23 cellular contexts compared by ENCODE assay signal in genomic region chr15:69825941-69826817, GRCh38.
A peak's percentile ranks its signal among the peaks of the same experiment; 100 is the strongest.
DNase-seq lines count a peak whose midpoint lies in the region; ATAC-seq, FAIRE-seq and TF ChIP-seq lines count a peak whose summit lies in the region.
"Had no signal": no experiment of that assay in that cellular context is flagged by ENCODE, and none has a peak within 500 bp of the region (broad histone marks: within the 10 kb centered on the region; RNA-seq: fewer than 3 reads in every experiment).

No MANE protein-coding gene starts in this region.

- 83 to 85% methylated on average over 17 of the region's 17 CpGs for WGBS in testis, 2 donors

- H3K27me3 ChIP-seq in H7 (ENCODE audit: control insufficient read depth, insufficient read depth, low read length) (no peaks in the 10 kb centered on the region), neural progenitor cell (no peaks in the 10 kb centered on the region), testis (no peaks in the 10 kb centered on the region)
- H3K27me3 ChIP-seq: BLaER1 had no signal

- no peaks in the 10 kb centered on the region for H3K79me2 ChIP-seq in neural progenitor cell (ENCODE audit: low read depth)

- H3K4me1 ChIP-seq in neural progenitor cell (peaks cover 32% of the 10 kb centered on the region), kidney (ENCODE audit: control insufficient read depth in 1 of 2, insufficient read depth in 1 of 2, low read depth in 1 of 2, low read length in 2 of 2) (no peaks in the 10 kb centered on the region), testis (no peaks in the 10 kb centered on the region)
- H3K4me1 ChIP-seq: BLaER1, lower lobe of right lung had no signal

- no peak for TF ChIP-seq POLR2A in testis (IDR thresholded peaks at IDR 0.05)

- H3K27me3 Mint-ChIP-seq in WTC11 (ENCODE audit: low read depth) (peaks cover 3% of the 10 kb centered on the region; the same call in 1 of the 2 replicates), neural progenitor cell (ENCODE audit: insufficient read depth, low read depth) (peaks cover 23% of the 10 kb centered on the region), nephron progenitor cell (ENCODE audit: low read depth, poor library complexity) (peaks cover 14% of the 10 kb centered on the region)

- H4K20me1 ChIP-seq in neural progenitor cell (ENCODE audit: low read depth), result no peaks in the 10 kb centered on the region

- FAIRE-seq in kidney (lab: Jason Lieb, UNC), result no peak
- FAIRE-seq: frontal cortex, GM12891 had no signal

- H3K27ac ChIP-seq in neural progenitor cell (no peak overlapping the region), kidney (ENCODE audit: low read depth in 2 of 2, low read length in 2 of 2) (no peak overlapping the region), testis (no peak overlapping the region)
- H3K27ac ChIP-seq: BLaER1, lower lobe of right lung had no signal

- POLR2A ChIA-PET in WTC11 (lab: Charles Lee), result interaction anchor here (0.9 kb wide), 1 partner anchor 114 kb away, joined by 3 read pairs; no protein-coding TSS in a partner anchor

- H3K27ac Mint-ChIP-seq in WTC11, result no peak overlapping the region
- H3K27ac Mint-ChIP-seq in neural progenitor cell, result peak overlapping the region; percentile 90
- no peak overlapping the region for H3K27ac Mint-ChIP-seq in nephron progenitor cell
- H3K27ac Mint-ChIP-seq: activated CD4-positive, alpha-beta T cell treated with anti-CD3 and anti-CD28 coated beads, Interleukin-2, amount 10 ng/mL, durations not matched to agents 24 days and 14 days; activated naive CD8-positive, alpha-beta T cell treated with anti-CD3 and anti-CD28 coated beads, Interleukin-2, amount 50 U/mL, for 24 hours; activated T-cell treated with anti-CD3 and anti-CD28 coated beads, Interleukin-2, amount 50 U/mL, for 72 hours; stimulated activated effector memory CD8-positive, alpha-beta T cell treated with anti-CD3 and anti-CD28 coated beads, Interleukin-12 subunit alpha, Interleukin-12 subunit beta, amount 100 ng/mL, for 72 hours had no signal

- no peaks in the 10 kb centered on the region for H3K36me3 Mint-ChIP-seq in WTC11
- H3K36me3 Mint-ChIP-seq in neural progenitor cell, result no peaks in the 10 kb centered on the region
- no peaks in the 10 kb centered on the region for H3K36me3 Mint-ChIP-seq in nephron progenitor cell (ENCODE audit: low read depth)
- H3K36me3 Mint-ChIP-seq: naive thymus-derived CD8-positive, alpha-beta T cell; stimulated activated effector memory CD8-positive, alpha-beta T cell treated with anti-CD3 and anti-CD28 coated beads, Interleukin-12 subunit alpha, Interleukin-12 subunit beta, amount 100 ng/mL, for 72 hours; T-cell had no signal

- H3K4me3 Mint-ChIP-seq in WTC11, result no peak overlapping the region
- H3K4me3 Mint-ChIP-seq in neural progenitor cell, result peak overlapping the region; percentile 58
- no peak overlapping the region for H3K4me3 Mint-ChIP-seq in nephron progenitor cell
- H3K4me3 Mint-ChIP-seq: activated CD4-positive, alpha-beta T cell treated with anti-CD3 and anti-CD28 coated beads, Interleukin-2, amount 10 ng/mL, durations not matched to agents 24 days and 14 days; activated naive CD8-positive, alpha-beta T cell treated with anti-CD3 and anti-CD28 coated beads, Interleukin-2, amount 50 U/mL, for 24 hours; activated T-cell treated with anti-CD3 and anti-CD28 coated beads, Interleukin-2, amount 50 U/mL, for 72 hours; naive thymus-derived CD8-positive, alpha-beta T cell; stimulated activated effector memory CD8-positive, alpha-beta T cell treated with anti-CD3 and anti-CD28 coated beads, Interleukin-12 subunit alpha, Interleukin-12 subunit beta, amount 100 ng/mL, for 72 hours; T-cell had no signal

- peaks cover 19% of the 10 kb centered on the region for H3K4me1 Mint-ChIP-seq in WTC11
- peaks cover 59% of the 10 kb centered on the region for H3K4me1 Mint-ChIP-seq in neural progenitor cell
- peaks cover 24% of the 10 kb centered on the region for H3K4me1 Mint-ChIP-seq in nephron progenitor cell
- H3K4me1 Mint-ChIP-seq: activated CD4-positive, alpha-beta T cell treated with anti-CD3 and anti-CD28 coated beads, Interleukin-2, amount 10 ng/mL, durations not matched to agents 24 days and 14 days; activated naive CD8-positive, alpha-beta T cell treated with anti-CD3 and anti-CD28 coated beads, Interleukin-2, amount 50 U/mL, for 24 hours; stimulated activated effector memory CD8-positive, alpha-beta T cell treated with anti-CD3 and anti-CD28 coated beads, Interleukin-12 subunit alpha, Interleukin-12 subunit beta, amount 100 ng/mL, for 72 hours had no signal

- H3K36me3 ChIP-seq in H7 (replicated peaks; ENCODE audit: control insufficient read depth, insufficient read depth, low read length) (no peaks in the 10 kb centered on the region), neural progenitor cell (no peaks in the 10 kb centered on the region), kidney (ENCODE audit: control insufficient read depth in 1 of 2, insufficient read depth in 2 of 2, low read length in 2 of 2) (no peaks in the 10 kb centered on the region), testis (ENCODE audit: low read depth, missing control alignments) (no peaks in the 10 kb centered on the region)
- H3K36me3 ChIP-seq: BLaER1, lower lobe of right lung had no signal

- TF ChIP-seq CTCF in WTC11 (IDR thresholded peaks at IDR 0.05) (no peak), neural progenitor cell (IDR thresholded peaks at IDR 0.05) (no peak), kidney (IDR thresholded peaks at IDR 0.05; ENCODE audit: borderline replicate concordance, extremely low read depth, insufficient read depth) (no peak), nephron progenitor cell (IDR thresholded peaks at IDR 0.05) (no peak), testis (IDR thresholded peaks at IDR 0.05) (no peak)

- intact Hi-C loops in kidney (cut with DNase I), result no loop called here
- intact Hi-C loops in testis (cut with DNase I; ENCODE audit: low total_unique reads), result no loop called here

- H3K4me2 ChIP-seq in neural progenitor cell, result peak overlapping the region; percentile 36
- H3K4me2 ChIP-seq: BLaER1 had no signal

- H3K9me3 Mint-ChIP-seq in WTC11 (no peaks in the 10 kb centered on the region), neural progenitor cell (peaks cover 4% of the 10 kb centered on the region), nephron progenitor cell (no peaks in the 10 kb centered on the region)
- H3K9me3 Mint-ChIP-seq: activated CD4-positive, alpha-beta T cell treated with anti-CD3 and anti-CD28 coated beads, Interleukin-2, amount 10 ng/mL, durations not matched to agents 24 days and 14 days; activated naive CD8-positive, alpha-beta T cell treated with anti-CD3 and anti-CD28 coated beads, Interleukin-2, amount 50 U/mL, for 24 hours; activated T-cell treated with anti-CD3 and anti-CD28 coated beads, Interleukin-2, amount 50 U/mL, for 72 hours; naive thymus-derived CD8-positive, alpha-beta T cell; stimulated activated effector memory CD8-positive, alpha-beta T cell treated with anti-CD3 and anti-CD28 coated beads, Interleukin-12 subunit alpha, Interleukin-12 subunit beta, amount 100 ng/mL, for 72 hours; T-cell had no signal

- H2AFZ ChIP-seq in neural progenitor cell (replicated peaks), result peak overlapping the region; percentile 56

- H3K9me3 ChIP-seq in neural progenitor cell (ENCODE audit: low read depth), result no peaks in the 10 kb centered on the region
- H3K9me3 ChIP-seq in kidney (ENCODE audit: control insufficient read depth in 1 of 2, low read length in 2 of 2), result no peaks in the 10 kb centered on the region
- H3K9me3 ChIP-seq in testis, result no peaks in the 10 kb centered on the region
- H3K9me3 ChIP-seq: BLaER1, lower lobe of right lung had no signal

- CTCF ChIA-PET in WTC11 (lab: Charles Lee), result interaction anchor here (0.8 kb wide), 1 partner anchor 9 kb away, joined by 4 read pairs; no protein-coding TSS in a partner anchor

- no peak overlapping the region for H3K4me3 ChIP-seq in H7 (ENCODE audit: insufficient read depth, low read depth, low read length)
- no peak overlapping the region for H3K4me3 ChIP-seq in neural progenitor cell
- no peak overlapping the region for H3K4me3 ChIP-seq in kidney (ENCODE audit: low read length in 2 of 2)
- H3K4me3 ChIP-seq in testis, result no peak overlapping the region
- H3K4me3 ChIP-seq: BLaER1, lower lobe of right lung had no signal

- no peak; the same call in 1 of the 2 replicates for ATAC-seq in WTC11
- no peak for ATAC-seq in GM18502 (IDR thresholded peaks at IDR 0.05; ENCODE audit: poor library complexity, unreplicated experiment)
- ATAC-seq: activated naive CD8-positive, alpha-beta T cell treated with anti-CD3 and anti-CD28 coated beads, Interleukin-2, amount 50 U/mL, for 24 hours; activated T-cell treated with anti-CD3 and anti-CD28 coated beads, Interleukin-2, amount 50 U/mL, for 72 hours; lower lobe of right lung; naive thymus-derived CD8-positive, alpha-beta T cell; stimulated activated effector memory CD8-positive, alpha-beta T cell treated with anti-CD3 and anti-CD28 coated beads, Interleukin-12 subunit alpha, Interleukin-12 subunit beta, amount 100 ng/mL, for 72 hours; T-cell had no signal

- H3F3A ChIP-seq in neural progenitor cell (ENCODE audit: low read depth), result peaks cover 20% of the 10 kb centered on the region

- no peak overlapping the region for H3K9ac ChIP-seq in neural progenitor cell
- no peak overlapping the region for H3K9ac ChIP-seq in kidney (ENCODE audit: low read length in 2 of 2)
- H3K9ac ChIP-seq: BLaER1 had no signal

- DNase-seq in H7, result peak; percentile 57
- DNase-seq in NCI-H146 (lab: John Stamatoyannopoulos, UW), result peak; percentile 82
- DNase-seq in WTC11 (ENCODE audit: low spot score), result no peak
- peak; percentile 70 for DNase-seq in neural progenitor cell (ENCODE audit: low spot score)
- DNase-seq in kidney, result no peak
- DNase-seq in nephron progenitor cell, result no peak
- no peak for DNase-seq in testis
- DNase-seq: activated CD4-positive, alpha-beta T cell treated with anti-CD3 and anti-CD28 coated beads, Interleukin-2, amount 10 ng/mL, durations not matched to agents 24 days and 14 days; activated naive CD4-positive, alpha-beta T cell; activated naive CD8-positive, alpha-beta T cell treated with anti-CD3 and anti-CD28 coated beads, Interleukin-2, amount 50 U/mL, for 24 hours; activated T-cell treated with anti-CD3 and anti-CD28 coated beads, Interleukin-2, amount 50 U/mL, for 72 hours; dermis blood vessel endothelial cell; DMS153; lower lobe of right lung; NCI-H1048; NCI-H187 treated with DMSO at 0.1 percent for 48 hours; T-cell had no signal

TF ChIP-seq in WTC11, 78 proteins besides CTCF, POLR2A, EP300 and RAD21 (continues in another document):
- no peak for TF ChIP-seq IRF2 (CRISPR knock-in tag; IDR thresholded peaks at IDR 0.05; ENCODE audit: borderline replicate concordance, low read depth)
- peak; percentile 96 for TF ChIP-seq ZNF423 (CRISPR knock-in tag; IDR thresholded peaks at IDR 0.05)
- no peak for TF ChIP-seq ZNF121 (CRISPR knock-in tag; IDR thresholded peaks at IDR 0.05)

Comparison
In these comparisons a context has a peak if more than half of its experiments do, and no peak if none do; other contexts are left out.
1. DNase-seq: peak in H7 (single experiment), NCI-H146 (single experiment) and neural progenitor cell (single experiment); none in WTC11 (single experiment), kidney (single experiment), nephron progenitor cell (single experiment) and testis (single experiment).